ENCODE assay signal across 29 cellular contexts in the genomic region with DNA sequence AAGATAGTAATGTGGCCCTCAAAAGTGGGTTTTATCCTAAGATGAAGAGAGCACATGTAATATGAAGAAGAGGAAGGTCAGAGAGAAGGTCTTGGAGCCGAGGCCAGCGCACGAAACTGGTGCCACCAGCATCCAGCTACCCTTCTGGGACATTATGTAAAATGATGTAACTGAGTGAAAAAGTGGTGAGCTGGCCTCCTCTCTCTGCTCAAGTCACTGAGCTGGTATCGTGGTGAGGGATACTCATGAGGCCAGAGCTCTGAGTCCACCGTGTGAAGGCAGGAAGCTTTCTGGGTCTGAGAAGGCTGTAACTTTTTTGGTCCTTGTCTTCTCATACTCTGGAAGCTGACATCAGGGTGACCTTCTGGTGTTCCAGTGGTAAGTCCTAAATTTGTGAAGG. TPM values are rescaled to one million over a fixed set of nuclear protein-coding genes. Genes with fewer than 3 reads are reported as not detected.
DNase-seq lines count a peak whose midpoint lies in the region; ATAC-seq and TF ChIP-seq lines count a peak whose summit lies in the region.
"Had no signal": no experiment of that assay in that cellular context is flagged by ENCODE, and none has a peak within 500 bp of the region (broad histone marks: within the 10 kb centered on the region; RNA-seq: fewer than 3 reads in every experiment).

No MANE protein-coding gene starts in this region.

- H2AFZ ChIP-seq in IMR-90 (replicated peaks; ENCODE audit: low read length, poor library complexity) (no peak overlapping the region), smooth muscle cell (ENCODE audit: low read depth) (no peak overlapping the region), SK-N-SH (ENCODE audit: low read depth) (no peak overlapping the region)

- H3K79me1 ChIP-seq in IMR-90 (ENCODE audit: low read depth in 1 of 2, low read length in 2 of 2), result peaks cover 10 to 62% of the 10 kb centered on the region in 2 experiments

- H3K36me3 ChIP-seq in IMR-90 (ENCODE audit: control insufficient read depth, insufficient read depth, low read length), result peaks cover 27% of the 10 kb centered on the region
- no peaks in the 10 kb centered on the region for H3K36me3 ChIP-seq in smooth muscle cell (ENCODE audit: low read depth)
- peaks cover 9 to 13% of the 10 kb centered on the region in 2 experiments for H3K36me3 ChIP-seq in SK-N-SH (replicated peaks in 1 of 2; ENCODE audit: control insufficient read depth in 1 of 2, insufficient read depth in 2 of 2, low read length in 1 of 2)
- H3K36me3 ChIP-seq: pancreas had no signal

- no peak overlapping the region for H2BK120ac ChIP-seq in IMR-90 (ENCODE audit: low read depth, low read length)

- H2AK9ac ChIP-seq in IMR-90 (replicated peaks; ENCODE audit: low read depth, low read length, poor library complexity), result no peak overlapping the region

- in situ Hi-C loops in IMR-90 (cut with MboI; ENCODE audit: low sequenced_read_pairs), result no loop called here
- in situ Hi-C loops in astrocyte of the spinal cord (cut with HindIII; ENCODE audit: low sequenced_read_pairs), result no loop called here

- no peak for TF ChIP-seq EP300 in SK-N-SH (IDR thresholded peaks at IDR 0.05; ENCODE audit: borderline replicate concordance in 1 of 2, low read depth in 1 of 2, low read length in 1 of 2)

- no peak overlapping the region for H2BK15ac ChIP-seq in IMR-90 (ENCODE audit: low read depth, low read length)

- H3K4me2 ChIP-seq in IMR-90 (ENCODE audit: low read depth, low read length) (no peak overlapping the region), smooth muscle cell (no peak overlapping the region), SK-N-SH (no peak overlapping the region)

- no peak overlapping the region for H4K5ac ChIP-seq in IMR-90 (ENCODE audit: low read depth, low read length)

- no peak overlapping the region for H2AK5ac ChIP-seq in IMR-90 (ENCODE audit: low read depth, low read length)

- DNase-seq in IMR-90 (peak; percentile 62), astrocyte of the spinal cord (ENCODE audit: low read depth, low spot score) (peak; percentile 7), fibroblast of the aortic adventitia (ENCODE audit: low read depth) (peak; percentile 51), smooth muscle cell (lab: John Stamatoyannopoulos, UW; ENCODE audit: unreplicated experiment) (no peak), SK-N-SH (no peak)
- no peak for DNase-seq in stimulated activated naive CD4-positive, alpha-beta T cell treated with Interleukin-2 at 50 U/mL for 16 hours (lab: John Stamatoyannopoulos, UW)
- DNase-seq: activated CD4-positive, alpha-beta T cell treated with anti-CD3 and anti-CD28 coated beads for 4 hours; activated gamma-delta T cell; activated naive CD8-positive, alpha-beta T cell treated with anti-CD3 and anti-CD28 coated beads, Interleukin-2, amount 10 ng/mL, durations not matched to agents 7 days and 5 days; C1 segment of cervical spinal cord; DMS53; dorsolateral prefrontal cortex; H9; hypothalamus; immature natural killer cell; Karpas-422; left colon; NCI-H1436; NCI-H774; pancreas; stimulated activated CD4-positive, alpha-beta T cell treated with anti-CD3 and anti-CD28 coated beads, Interleukin-12 subunit alpha, Interleukin-12 subunit beta, amount 100 ng/mL, for 4 hours; stimulated activated CD4-positive, alpha-beta T cell treated with anti-CD3 and anti-CD28 coated beads, Interleukin-4, amount 100 ng/mL, for 1 hour; SW 1271; T1000; tibial artery; WERI-Rb-1 had no signal

- WGBS in IMR-90 (ENCODE audit: extremely low coverage in 2 of 2, insufficient read length in 1 of 2), 2 experiments, result no CpG with 5 or more reads among the region's 5 CpGs
- WGBS in smooth muscle cell (ENCODE audit: low lambda C conversion rate), result 87% methylated on average over 5 of the region's 5 CpGs
- 98% methylated on average over 5 of the region's 5 CpGs for WGBS in SK-N-SH (ENCODE audit: low lambda C conversion rate)

- no peak overlapping the region for H3K27ac ChIP-seq in IMR-90 (ENCODE audit: insufficient read depth, low read length)
- peak overlapping the region; percentile 31 for H3K27ac ChIP-seq in smooth muscle cell (ENCODE audit: low read depth)
- H3K27ac ChIP-seq in SK-N-SH (ENCODE audit: low read depth in 2 of 2, low read length in 1 of 2), result no peak overlapping the region
- H3K27ac ChIP-seq: dorsolateral prefrontal cortex, pancreas, right atrium auricular region, tibial artery, WERI-Rb-1 had no signal

- no peak overlapping the region for H3K4me3 ChIP-seq in IMR-90 (ENCODE audit: insufficient read depth, low read depth, low read length)
- no peak overlapping the region for H3K4me3 ChIP-seq in astrocyte of the spinal cord (ENCODE audit: low read depth, low read length)
- no peak overlapping the region for H3K4me3 ChIP-seq in fibroblast of the aortic adventitia (ENCODE audit: low read depth, low read length)
- no peak overlapping the region for H3K4me3 ChIP-seq in smooth muscle cell
- H3K4me3 ChIP-seq in SK-N-SH (ENCODE audit: low read depth in 2 of 2, low read length in 1 of 2), result no peak overlapping the region
- H3K4me3 ChIP-seq: dorsolateral prefrontal cortex, pancreas, right atrium auricular region, tibial artery had no signal

- H3K9ac ChIP-seq in IMR-90 (ENCODE audit: low read depth, low read length) (no peak overlapping the region), smooth muscle cell (ENCODE audit: low read depth) (no peak overlapping the region), SK-N-SH (no peak overlapping the region)

- no peaks in the 10 kb centered on the region for H3K9me2 ChIP-seq in SK-N-SH

- H4K91ac ChIP-seq in IMR-90 (ENCODE audit: insufficient read depth, low read depth, low read length), result no peak overlapping the region; the same call in 1 of the 2 replicates

- intact Hi-C loops in IMR-90 (cut with micrococcal nuclease), result no loop called here

- dilution Hi-C loops in IMR-90 (cut with HindIII; ENCODE audit: low sequenced_read_pairs, unreplicated experiment), result no loop called here

- H3K79me2 ChIP-seq in smooth muscle cell (ENCODE audit: low read depth) (peaks cover 38% of the 10 kb centered on the region), SK-N-SH (ENCODE audit: insufficient read depth) (peaks cover 55% of the 10 kb centered on the region)

- H3K4me1 ChIP-seq in IMR-90 (ENCODE audit: control insufficient read depth, insufficient read depth, low read length) (no peaks in the 10 kb centered on the region; the same call in 1 of the 2 replicates), smooth muscle cell (ENCODE audit: low read depth) (no peaks in the 10 kb centered on the region), SK-N-SH (ENCODE audit: control insufficient read depth in 1 of 2, insufficient read depth in 2 of 2, low read depth in 1 of 2, low read length in 1 of 2) (no peaks in the 10 kb centered on the region)
- H3K4me1 ChIP-seq: pancreas, right atrium auricular region had no signal

- BruUV-seq in IMR-90 (replicated peaks; lab: Mats Ljungman, UMichigan), result no TSS peak

- H2BK20ac ChIP-seq in IMR-90 (ENCODE audit: low read depth, low read length), result no peak overlapping the region

- TF ChIP-seq RAD21 in IMR-90 (IDR thresholded peaks at IDR 0.05; ENCODE audit: low read length) (no peak), SK-N-SH (IDR thresholded peaks at IDR 0.05; ENCODE audit: low read length) (no peak)

- H4K20me1 ChIP-seq in IMR-90 (ENCODE audit: insufficient read depth, low read length) (peaks cover 21% of the 10 kb centered on the region; the same call in 1 of the 2 replicates), smooth muscle cell (ENCODE audit: low read depth) (peaks cover 22% of the 10 kb centered on the region), SK-N-SH (ENCODE audit: insufficient read depth) (no peaks in the 10 kb centered on the region)

- TF ChIP-seq CTCF in IMR-90 (conservative IDR thresholded peaks at IDR 0.05; ENCODE audit: low read depth, low read length), result no peak
- TF ChIP-seq CTCF in astrocyte of the spinal cord (IDR thresholded peaks at IDR 0.05; ENCODE audit: low read depth, low read length), result no peak
- TF ChIP-seq CTCF in fibroblast of the aortic adventitia (IDR thresholded peaks at IDR 0.05; ENCODE audit: insufficient read depth, low read length), result no peak
- TF ChIP-seq CTCF in smooth muscle cell (IDR thresholded peaks at IDR 0.05; ENCODE audit: borderline replicate concordance, insufficient read depth, poor library complexity, severe bottlenecking), result no peak
- TF ChIP-seq CTCF in SK-N-SH (IDR thresholded peaks at IDR 0.05), result no peak

- H4K8ac ChIP-seq in IMR-90 (ENCODE audit: low read depth in 2 of 2, low read length in 2 of 2), result no peak overlapping the region; a peak in 1 of 4 replicates

- no peak overlapping the region for H3K23ac ChIP-seq in IMR-90 (ENCODE audit: low read depth, low read length)

- H3K9me3 ChIP-seq in IMR-90 (ENCODE audit: control insufficient read depth, insufficient read depth, low read length) (no peaks in the 10 kb centered on the region), smooth muscle cell (replicated peaks; ENCODE audit: low read depth) (no peaks in the 10 kb centered on the region), SK-N-SH (no peaks in the 10 kb centered on the region)
- H3K9me3 ChIP-seq: pancreas, right atrium auricular region, tibial artery had no signal

- POLR2A ChIA-PET in IMR-90 (lab: Charles Lee; ENCODE audit: unreplicated experiment) (interaction anchor here (0.6 kb wide), 1 partner anchor 383 kb away, joined by 7 read pairs; no protein-coding TSS in a partner anchor), SK-N-SH (lab: Yijun Ruan, JAX) (no interaction called here)

- no peak for TF ChIP-seq POLR2A in IMR-90 (IDR thresholded peaks at IDR 0.05; ENCODE audit: low read depth, low read length)

- H3K4ac ChIP-seq in IMR-90 (ENCODE audit: low read depth, low read length), result no peak overlapping the region

- ATAC-seq in IMR-90 (ENCODE audit: low read depth) (no peak), HG03135 (IDR thresholded peaks at IDR 0.05; ENCODE audit: unreplicated experiment) (no peak)
- ATAC-seq: left colon, pancreas had no signal

- H3K27me3 ChIP-seq in IMR-90 (ENCODE audit: control insufficient read depth, insufficient read depth, low read length) (no peaks in the 10 kb centered on the region), smooth muscle cell (ENCODE audit: low read depth) (no peaks in the 10 kb centered on the region), SK-N-SH (ENCODE audit: insufficient read depth) (no peaks in the 10 kb centered on the region)
- H3K27me3 ChIP-seq: dorsolateral prefrontal cortex, pancreas, right atrium auricular region, tibial artery had no signal

- H3K9me1 ChIP-seq in IMR-90 (ENCODE audit: insufficient read depth, low read length), result peaks cover 14% of the 10 kb centered on the region

- H3F3A ChIP-seq in smooth muscle cell (ENCODE audit: low read depth), result no peaks in the 10 kb centered on the region
- peaks cover 3% of the 10 kb centered on the region for H3F3A ChIP-seq in SK-N-SH (replicated peaks; ENCODE audit: insufficient read depth)

- peak overlapping the region; percentile 3 for H2BK5ac ChIP-seq in IMR-90 (ENCODE audit: low read depth, low read length, poor library complexity, severe bottlenecking)

- CTCF ChIA-PET in IMR-90 (lab: Yijun Ruan, JAX), result no interaction called here
- CTCF ChIA-PET in SK-N-SH (lab: Yijun Ruan, JAX), result interaction anchor here (1.3 kb wide), 1 partner anchor 77 kb away, joined by 3 read pairs; a partner anchor contains a TSS

- no peak overlapping the region for H3K56ac ChIP-seq in IMR-90 (ENCODE audit: extremely low read depth, insufficient read depth, low read length)

- no peak overlapping the region for H3K18ac ChIP-seq in IMR-90 (ENCODE audit: low read depth, low read length)

- no peak overlapping the region for H3K14ac ChIP-seq in IMR-90 (replicated peaks; ENCODE audit: low read depth, low read length)

RNA-seq across cellular contexts. Expression of a gene that starts 25.1 kb away (rescaled TPM):
- total RNA-seq in IMR-90 (2012; rRNA removed) (30.3 and 34.2 TPM in 2 replicates), fibroblast of the aortic adventitia (ENCODE audit: low replicate concordance) (23.2 and 35.8 TPM in 2 replicates), smooth muscle cell (39.8 and 40.2 TPM in 2 replicates)
- polyA plus RNA-seq in IMR-90 (2012; rRNA removed) (33.6 and 38.7 TPM in 2 replicates), smooth muscle cell (41.8 and 45.0 TPM in 2 replicates), SK-N-SH (2012; rRNA removed) (21.7 and 32.1 TPM in 2 replicates)
- polyA plus RNA-seq in IMR-90 (2012; cell fraction: cytosol; rRNA removed), result 19.1 and 21.5 TPM in 2 replicates
- 16.0 and 45.2 TPM in 2 replicates for polyA plus RNA-seq in IMR-90 (2012; cell fraction: nucleus; rRNA removed; ENCODE audit: low replicate concordance)
- 18.4 and 24.3 TPM in 2 replicates for polyA plus RNA-seq in SK-N-SH (2012; cell fraction: cytosol; rRNA removed)
- 22.4 and 31.8 TPM in 2 replicates for polyA plus RNA-seq in SK-N-SH (2012; cell fraction: nucleus; rRNA removed)

RNA-seq across cellular contexts. Expression of a gene that starts 27.0 kb away (rescaled TPM):
- total RNA-seq in IMR-90 (2012; rRNA removed) (25.0 and 31.9 TPM in 2 replicates), fibroblast of the aortic adventitia (ENCODE audit: low replicate concordance) (10.0 and 51.5 TPM in 2 replicates), smooth muscle cell (126 and 147 TPM in 2 replicates)
- polyA plus RNA-seq in IMR-90 (2012; rRNA removed) (14.0 and 14.5 TPM in 2 replicates), smooth muscle cell (85.7 and 141 TPM in 2 replicates), SK-N-SH (2012; rRNA removed) (9.8 and 10.7 TPM in 2 replicates)
- 7.5 and 8.9 TPM in 2 replicates for polyA plus RNA-seq in IMR-90 (2012; cell fraction: cytosol; rRNA removed)
- polyA plus RNA-seq in IMR-90 (2012; cell fraction: nucleus; rRNA removed; ENCODE audit: low replicate concordance), result 24.8 and 31.3 TPM in 2 replicates
- polyA plus RNA-seq in SK-N-SH (2012; cell fraction: cytosol; rRNA removed), result 8.0 and 8.6 TPM in 2 replicates
- polyA plus RNA-seq in SK-N-SH (2012; cell fraction: nucleus; rRNA removed), result 41.7 and 60.0 TPM in 2 replicates

RNA-seq across cellular contexts. Expression of a gene that starts 44.7 kb away (rescaled TPM):
- total RNA-seq in IMR-90 (2012; rRNA removed) (under 0.01 TPM in 1 of 2 replicates, not detected in the other), fibroblast of the aortic adventitia (ENCODE audit: low replicate concordance) (0.08 and 0.09 TPM in 2 replicates), smooth muscle cell (0.04 and 0.09 TPM in 2 replicates)
- polyA plus RNA-seq in IMR-90 (2012; rRNA removed) (0.07 and 0.12 TPM in 2 replicates), smooth muscle cell (0.80 TPM in 1 of 2 replicates, not detected in the other), SK-N-SH (2012; rRNA removed) (not detected in 2 replicates)
- 0.04 TPM in 1 of 2 replicates, not detected in the other for polyA plus RNA-seq in IMR-90 (2012; cell fraction: cytosol; rRNA removed)
- polyA plus RNA-seq in IMR-90 (2012; cell fraction: nucleus; rRNA removed; ENCODE audit: low replicate concordance), result 0.09 and 0.11 TPM in 2 replicates
- polyA plus RNA-seq in SK-N-SH (2012; cell fraction: cytosol; rRNA removed), result not detected in 2 replicates
- polyA plus RNA-seq in SK-N-SH (2012; cell fraction: nucleus; rRNA removed), result not detected in 2 replicates
- total RNA-seq: activated naive CD8-positive, alpha-beta T cell treated with anti-CD3 and anti-CD28 coated beads, Interleukin-2, amount 10 ng/mL, durations not matched to agents 7 days and 5 days; glomerular endothelial cell; pancreas; right atrium auricular region had no signal
- polyA plus RNA-seq: immature natural killer cell had no signal

Comparison
In these comparisons a context has a peak if more than half of its experiments do, and no peak if none do; other contexts are left out.
1. DNase-seq: peak in IMR-90 (single experiment), astrocyte of the spinal cord (single experiment) and fibroblast of the aortic adventitia (single experiment); none in smooth muscle cell (single experiment), stimulated activated naive CD4-positive, alpha-beta T cell treated with Interleukin-2 at 50 U/mL for 16 hours (single experiment) and SK-N-SH (single experiment).